Comparison of ENCODE assay signal across 14 cellular contexts in genomic region chr12:124923906-124924734, GRCh38. TPM values are rescaled to one million over a fixed set of nuclear protein-coding genes. Genes with fewer than 3 reads are reported as not detected.
A peak's percentile ranks its signal among the peaks of the same experiment; 100 is the strongest.
DNase-seq lines count a peak whose midpoint lies in the region; ATAC-seq, FAIRE-seq and TF ChIP-seq lines count a peak whose summit lies in the region.
"Had no signal": no experiment of that assay in that cellular context is flagged by ENCODE, and none has a peak within 500 bp of the region (broad histone marks: within the 10 kb centered on the region; RNA-seq: fewer than 3 reads in every experiment).

No MANE protein-coding gene starts in this region.

- H2BK5ac ChIP-seq in IMR-90 (ENCODE audit: low read depth, low read length, poor library complexity, severe bottlenecking) = peak overlapping the region; percentile 86

- peaks cover 0 to 18% of the 10 kb centered on the region in 2 experiments; a peak in 1 of 4 replicates for H3K79me1 ChIP-seq in IMR-90 (ENCODE audit: low read depth in 1 of 2, low read length in 2 of 2)

- H4K8ac ChIP-seq in IMR-90 (ENCODE audit: low read depth in 2 of 2, low read length in 2 of 2) = peak overlapping the region; percentile 8 to 76; a peak in 3 of 4 replicates

- H4K20me1 ChIP-seq in IMR-90 (ENCODE audit: insufficient read depth, low read length) = peaks cover 7% of the 10 kb centered on the region; the same call in 1 of the 2 replicates

- DNase-seq in CD8-positive, alpha-beta memory T cell = peak in 1 of 5 donors; percentile 13
- DNase-seq in IMR-90 = peak; percentile 82
- peak; percentile 78 for DNase-seq in bronchial epithelial cell (ENCODE audit: low read depth)
- DNase-seq in mesothelial cell of epicardium (ENCODE audit: low spot score in 2 of 2, unreplicated experiment in 2 of 2) = no peak
- DNase-seq in GF-D8 (lab: John Stamatoyannopoulos, UW) = no peak
- no peak for DNase-seq in D721Med (ENCODE audit: insufficient read length, low spot score)
- DNase-seq: DND-41; effector memory CD4-positive, alpha-beta T cell; NCI-H1436; stimulated activated CD4-positive, alpha-beta T cell treated with anti-CD3 and anti-CD28 coated beads, Interleukin-12 subunit alpha, Interleukin-12 subunit beta, amount 100 ng/mL, for 4 hours; stimulated activated naive CD4-positive, alpha-beta T cell treated with Interleukin-2 at 50 U/mL for 16 hours had no signal

- peak overlapping the region; percentile 40; the same call in 1 of the 2 replicates for H3K4me2 ChIP-seq in IMR-90 (ENCODE audit: low read depth, low read length)

- no peaks in the 10 kb centered on the region for H3K27me3 ChIP-seq in CD8-positive, alpha-beta memory T cell (ENCODE audit: insufficient read depth, low read length, poor library complexity, severe bottlenecking)
- no peaks in the 10 kb centered on the region for H3K27me3 ChIP-seq in IMR-90 (ENCODE audit: control insufficient read depth, insufficient read depth, low read length)
- H3K27me3 ChIP-seq in bronchial epithelial cell (ENCODE audit: control insufficient read depth, insufficient read depth, low read length) = no peaks in the 10 kb centered on the region

- in situ Hi-C loops in IMR-90 (cut with MboI; ENCODE audit: low sequenced_read_pairs) = no loop called here

- H3K9me3 Mint-ChIP-seq in CD8-positive, alpha-beta memory T cell = peaks cover 0 to 10% (median 7%) of the 10 kb centered on the region in 5 donors
- H3K9me3 Mint-ChIP-seq in mesothelial cell of epicardium = no peaks in the 10 kb centered on the region

- H3K27me3 Mint-ChIP-seq in CD8-positive, alpha-beta memory T cell = peaks cover 0 to 15% of the 10 kb centered on the region in 2 donors
- no peaks in the 10 kb centered on the region for H3K27me3 Mint-ChIP-seq in mesothelial cell of epicardium (ENCODE audit: low read depth)

- peak overlapping the region; percentile 86 for H3K4ac ChIP-seq in IMR-90 (ENCODE audit: low read depth, low read length)

- H3K36me3 ChIP-seq in CD8-positive, alpha-beta memory T cell (ENCODE audit: insufficient read depth, low read length) = no peaks in the 10 kb centered on the region
- no peaks in the 10 kb centered on the region for H3K36me3 ChIP-seq in IMR-90 (ENCODE audit: control insufficient read depth, insufficient read depth, low read length)
- H3K36me3 ChIP-seq in bronchial epithelial cell (ENCODE audit: control insufficient read depth, insufficient read depth, low read length) = no peaks in the 10 kb centered on the region

- FAIRE-seq in bronchial epithelial cell (lab: Jason Lieb, UNC) (no peak), D721Med (lab: Jason Lieb, UNC) (no peak)

- BruUV-seq in IMR-90 (replicated peaks; lab: Mats Ljungman, UMichigan) = no TSS peak

- H2BK15ac ChIP-seq in IMR-90 (ENCODE audit: low read depth, low read length) = peak overlapping the region; percentile 69; the same call in 1 of the 3 replicates

- 68% methylated on average over 4 of the region's 12 CpGs; no CpG with 5 or more reads in 1 of the 2 experiments for WGBS in IMR-90 (ENCODE audit: extremely low coverage in 2 of 2, insufficient read length in 1 of 2), 2 experiments

- peak overlapping the region; percentile 53; the same call in 1 of the 2 replicates for H4K91ac ChIP-seq in IMR-90 (ENCODE audit: insufficient read depth, low read depth, low read length)

- POLR2A ChIA-PET in CD8-positive, alpha-beta memory T cell (lab: Charles Lee) = interaction anchor here (0.9 kb wide), 1 partner anchor 9 kb away, joined by 3 read pairs; the partner anchor contains the start of gene UBC
- POLR2A ChIA-PET in IMR-90 (lab: Charles Lee; ENCODE audit: unreplicated experiment) = no interaction called here

- no peak overlapping the region for H3K4me3 ChIP-seq in CD8-positive, alpha-beta memory T cell (ENCODE audit: low read length)
- H3K4me3 ChIP-seq in IMR-90 (ENCODE audit: insufficient read depth, low read depth, low read length) = peak overlapping the region; percentile 2; the same call in 1 of the 2 replicates
- H3K4me3 ChIP-seq in bronchial epithelial cell (ENCODE audit: low read depth, low read length) = no peak overlapping the region
- H3K4me3 ChIP-seq: lung had no signal

- H3K23ac ChIP-seq in IMR-90 (ENCODE audit: low read depth, low read length) = no peak overlapping the region

- H3K4me1 ChIP-seq in CD8-positive, alpha-beta memory T cell (ENCODE audit: insufficient read depth, low read length) = peaks cover 49% of the 10 kb centered on the region
- peaks cover 17% of the 10 kb centered on the region for H3K4me1 ChIP-seq in IMR-90 (ENCODE audit: control insufficient read depth, insufficient read depth, low read length)

- dilution Hi-C loops in IMR-90 (cut with HindIII; ENCODE audit: low sequenced_read_pairs, unreplicated experiment) = no loop called here

- TF ChIP-seq CTCF in IMR-90 (conservative IDR thresholded peaks at IDR 0.05; ENCODE audit: low read depth, low read length) (no peak), bronchial epithelial cell (IDR thresholded peaks at IDR 0.05; ENCODE audit: insufficient read depth, low read length, severe bottlenecking) (no peak), mesothelial cell of epicardium (IDR thresholded peaks at IDR 0.05; ENCODE audit: unreplicated experiment) (no peak), D721Med (IDR thresholded peaks at IDR 0.05; ENCODE audit: insufficient read depth, missing control alignments) (no peak)

- no peak for TF ChIP-seq RAD21 in IMR-90 (IDR thresholded peaks at IDR 0.05; ENCODE audit: low read length)

- peak; percentile 7; the same call in 1 of the 2 replicates for ATAC-seq in IMR-90 (ENCODE audit: low read depth)
- no peak for ATAC-seq in GM21825 (IDR thresholded peaks at IDR 0.05; ENCODE audit: unreplicated experiment)
- no peak for ATAC-seq in GM21526 (IDR thresholded peaks at IDR 0.05; ENCODE audit: low FRiP score, unreplicated experiment)

- peak overlapping the region in 5 of 8 donors; percentile 37 to 97 (median 55) for H3K27ac Mint-ChIP-seq in CD8-positive, alpha-beta memory T cell
- H3K27ac Mint-ChIP-seq in mesothelial cell of epicardium = peak overlapping the region; percentile 36

- H3K27ac ChIP-seq in CD8-positive, alpha-beta memory T cell (ENCODE audit: low read depth, low read length) = no peak overlapping the region
- peak overlapping the region; percentile 75 for H3K27ac ChIP-seq in IMR-90 (ENCODE audit: insufficient read depth, low read length)

- H3K9me3 ChIP-seq in CD8-positive, alpha-beta memory T cell (ENCODE audit: low read length) = no peaks in the 10 kb centered on the region
- no peaks in the 10 kb centered on the region for H3K9me3 ChIP-seq in IMR-90 (ENCODE audit: control insufficient read depth, insufficient read depth, low read length)

- peak overlapping the region in 1 of 7 donors; percentile 27 for H3K4me3 Mint-ChIP-seq in CD8-positive, alpha-beta memory T cell
- H3K4me3 Mint-ChIP-seq in mesothelial cell of epicardium = peak overlapping the region; percentile 29

- H2AK5ac ChIP-seq in IMR-90 (ENCODE audit: low read depth, low read length) = peak overlapping the region; percentile 75

- H3K9ac ChIP-seq in IMR-90 (ENCODE audit: low read depth, low read length) = peak overlapping the region; percentile 17; the same call in 1 of the 2 replicates

- H3K36me3 Mint-ChIP-seq in CD8-positive, alpha-beta memory T cell = peaks cover 0 to 8% (median 0%) of the 10 kb centered on the region in 3 donors
- no peaks in the 10 kb centered on the region for H3K36me3 Mint-ChIP-seq in mesothelial cell of epicardium

- H3K14ac ChIP-seq in IMR-90 (replicated peaks; ENCODE audit: low read depth, low read length) = peak overlapping the region; percentile 80; the same call in 1 of the 2 replicates

- intact Hi-C loops in IMR-90 (cut with micrococcal nuclease) = no loop called here

- H2AFZ ChIP-seq in IMR-90 (replicated peaks; ENCODE audit: low read length, poor library complexity) = no peak overlapping the region

- peak overlapping the region; percentile 69 for H2AK9ac ChIP-seq in IMR-90 (replicated peaks; ENCODE audit: low read depth, low read length, poor library complexity)

- H4K5ac ChIP-seq in IMR-90 (ENCODE audit: low read depth, low read length) = peak overlapping the region; percentile 57; the same call in 1 of the 2 replicates

- peak overlapping the region; percentile 91; the same call in 1 of the 2 replicates for H2BK20ac ChIP-seq in IMR-90 (ENCODE audit: low read depth, low read length)

- H3K4me1 Mint-ChIP-seq in CD8-positive, alpha-beta memory T cell = peaks cover 54 to 63% (median 54%) of the 10 kb centered on the region in 3 donors
- H3K4me1 Mint-ChIP-seq in mesothelial cell of epicardium = peaks cover 41% of the 10 kb centered on the region

- peaks cover 24% of the 10 kb centered on the region for H3K9me1 ChIP-seq in IMR-90 (ENCODE audit: insufficient read depth, low read length)

- H2BK120ac ChIP-seq in IMR-90 (ENCODE audit: low read depth, low read length) = peak overlapping the region; percentile 82

- H3K56ac ChIP-seq in IMR-90 (ENCODE audit: extremely low read depth, insufficient read depth, low read length) = no peak overlapping the region

- peak overlapping the region; percentile 33; the same call in 1 of the 2 replicates for H3K18ac ChIP-seq in IMR-90 (ENCODE audit: low read depth, low read length)

- no peak for TF ChIP-seq POLR2A in IMR-90 (IDR thresholded peaks at IDR 0.05; ENCODE audit: low read depth, low read length)

- CTCF ChIA-PET in CD8-positive, alpha-beta memory T cell (lab: Charles Lee) = interaction anchor here (1.3 to 30.2 kb wide), 4 partner anchors 10 to 17 kb away, joined by 4 to 711 read pairs (median 10); partner anchors contain the start of gene UBC
- CTCF ChIA-PET in IMR-90 (lab: Yijun Ruan, JAX) = interaction anchor here (1.4 to 2.3 kb wide), 2 partner anchors 17 to 18 kb away, joined by 3 to 10 read pairs; no protein-coding TSS in a partner anchor

TF ChIP-seq in IMR-90, 13 proteins besides CTCF, POLR2A, EP300 and RAD21:
- TF ChIP-seq RCOR1 (IDR thresholded peaks at IDR 0.05; ENCODE audit: insufficient replicate concordance, low read length) = no peak
- TF ChIP-seq CEBPB (IDR thresholded peaks at IDR 0.05; ENCODE audit: low read depth, low read length) = peak; percentile 98
- peak; percentile 33; the same call in 1 of the 2 replicates for TF ChIP-seq FOS (IDR thresholded peaks at IDR 0.05; ENCODE audit: low read depth, low read length)
TF ChIP-seq in IMR-90: peak in this region for 2.

RNA-seq across cellular contexts. Expression of gene UBC, which starts 9.7 kb away (rescaled TPM):
- total RNA-seq in CD8-positive, alpha-beta memory T cell = 100 to 1,000 TPM; 839 to 849 TPM
- polyA plus RNA-seq in CD8-positive, alpha-beta memory T cell = 1,913 TPM
- total RNA-seq in IMR-90 (2012; rRNA removed) (2,742 and 4,320 TPM in 2 replicates), bronchial epithelial cell (2,139 and 3,632 TPM in 2 replicates), mesothelial cell of epicardium (718 to 741 TPM (median 720 TPM) in 3 replicates)
- 2,042 and 2,259 TPM in 2 replicates for polyA plus RNA-seq in IMR-90 (2012; rRNA removed)
- 1,014 and 1,274 TPM in 2 replicates for polyA plus RNA-seq in IMR-90 (2012; cell fraction: cytosol; rRNA removed)
- 915 and 1,106 TPM in 2 replicates for polyA plus RNA-seq in IMR-90 (2012; cell fraction: nucleus; rRNA removed; ENCODE audit: low replicate concordance)

Comparison
In these comparisons a context has a peak if more than half of its experiments do, and no peak if none do; other contexts are left out.
1. DNase-seq: peak in IMR-90 (single experiment) and bronchial epithelial cell (single experiment); none in mesothelial cell of epicardium (0 of 2), GF-D8 (single experiment) and D721Med (single experiment).